17 cellular contexts compared by ENCODE assay signal in genomic region chr9:114960276-114960675, GRCh38. TPM values are rescaled to one million over a fixed set of nuclear protein-coding genes. Genes with fewer than 3 reads are reported as not detected.
DNase-seq lines count a peak whose midpoint lies in the region; ATAC-seq and TF ChIP-seq lines count a peak whose summit lies in the region.
"Had no signal": no experiment of that assay in that cellular context is flagged by ENCODE, and none has a peak within 500 bp of the region (broad histone marks: within the 10 kb centered on the region; RNA-seq: fewer than 3 reads in every experiment).

No MANE protein-coding gene starts in this region.

- ATAC-seq in activated CD8-positive, alpha-beta T cell treated with anti-CD3 and anti-CD28 coated beads for 36 hours: peak; percentile 38
- no peak for ATAC-seq in activated CD8-positive, alpha-beta T cell treated with anti-CD3 and anti-CD28 coated beads, Interleukin-2, amount 10 ng/mL, durations not matched to agents 7 days and 5 days
- ATAC-seq in activated naive CD8-positive, alpha-beta T cell treated with anti-CD3 and anti-CD28 coated beads, Interleukin-2, amount 50 U/mL, for 24 hours: no peak
- ATAC-seq in GM21723 (IDR thresholded peaks at IDR 0.05; ENCODE audit: unreplicated experiment): no peak
- ATAC-seq: A549 had no signal

- no peak for TF ChIP-seq CTCF in activated CD8-positive, alpha-beta T cell treated with anti-CD3 and anti-CD28 coated beads for 36 hours (IDR thresholded peaks at IDR 0.05)
- TF ChIP-seq CTCF in HL-60 (IDR thresholded peaks at IDR 0.05; ENCODE audit: insufficient read depth, low read length): no peak

- CTCF ChIA-PET in activated CD8-positive, alpha-beta T cell treated with anti-CD3 and anti-CD28 coated beads for 36 hours (lab: Charles Lee): interaction anchor here (1.0 to 2.9 kb wide), 7 partner anchors 10 to 280 kb away, joined by 3 to 8 read pairs (median 3); no protein-coding TSS in a partner anchor
- CTCF ChIA-PET in activated CD8-positive, alpha-beta T cell treated with anti-CD3 and anti-CD28 coated beads, Interleukin-2, amount 10 ng/mL, durations not matched to agents 7 days and 5 days (lab: Charles Lee): interaction anchor here (0.9 to 1.9 kb wide), 6 partner anchors 11 to 280 kb away, joined by 3 to 8 read pairs (median 4); no protein-coding TSS in a partner anchor
- CTCF ChIA-PET in activated naive CD4-positive, alpha-beta T cell treated with anti-CD3 and anti-CD28 coated beads, Interleukin-2, amount 10 ng/mL, durations not matched to agents 7 days and 5 days (lab: Charles Lee): interaction anchor here (0.6 to 0.9 kb wide), 2 partner anchors 30 to 250 kb away, joined by 3 read pairs; partner anchors contain the start of gene TNFSF8

- no peaks in the 10 kb centered on the region for H3K27me3 ChIP-seq in HL-60 (ENCODE audit: insufficient read depth, poor library complexity, severe bottlenecking)
- H3K27me3 ChIP-seq: BE2C had no signal

- H3K4me1 Mint-ChIP-seq in activated CD8-positive, alpha-beta T cell treated with anti-CD3 and anti-CD28 coated beads for 36 hours (ENCODE audit: low read depth): peaks cover 47% of the 10 kb centered on the region
- H3K4me1 Mint-ChIP-seq in activated CD8-positive, alpha-beta T cell treated with anti-CD3 and anti-CD28 coated beads, Interleukin-2, amount 10 ng/mL, durations not matched to agents 7 days and 5 days (ENCODE audit: low read depth): peaks cover 50% of the 10 kb centered on the region
- H3K4me1 Mint-ChIP-seq in activated naive CD4-positive, alpha-beta T cell treated with anti-CD3 and anti-CD28 coated beads, Interleukin-2, amount 50 U/mL, for 24 hours: peaks cover 49% of the 10 kb centered on the region
- H3K4me1 Mint-ChIP-seq in activated naive CD4-positive, alpha-beta T cell treated with anti-CD3 and anti-CD28 coated beads, Interleukin-2, amount 10 ng/mL, durations not matched to agents 7 days and 5 days: peaks cover 43% of the 10 kb centered on the region
- peaks cover 56% of the 10 kb centered on the region for H3K4me1 Mint-ChIP-seq in activated naive CD8-positive, alpha-beta T cell treated with anti-CD3 and anti-CD28 coated beads, Interleukin-2, amount 50 U/mL, for 24 hours

- no peak overlapping the region for H3K4me3 ChIP-seq in HL-60 (replicated peaks; ENCODE audit: insufficient read depth, low read length)
- H3K4me3 ChIP-seq: A549, HAP-1 had no signal

- peaks cover 49% of the 10 kb centered on the region for H3K9me3 Mint-ChIP-seq in activated CD8-positive, alpha-beta T cell treated with anti-CD3 and anti-CD28 coated beads for 36 hours
- H3K9me3 Mint-ChIP-seq in activated CD8-positive, alpha-beta T cell treated with anti-CD3 and anti-CD28 coated beads, Interleukin-2, amount 10 ng/mL, durations not matched to agents 7 days and 5 days (ENCODE audit: insufficient read depth): peaks cover 40% of the 10 kb centered on the region
- peaks cover 26% of the 10 kb centered on the region for H3K9me3 Mint-ChIP-seq in activated naive CD4-positive, alpha-beta T cell treated with anti-CD3 and anti-CD28 coated beads, Interleukin-2, amount 50 U/mL, for 24 hours
- H3K9me3 Mint-ChIP-seq in activated naive CD4-positive, alpha-beta T cell treated with anti-CD3 and anti-CD28 coated beads, Interleukin-2, amount 10 ng/mL, durations not matched to agents 7 days and 5 days: peaks cover 43% of the 10 kb centered on the region
- H3K9me3 Mint-ChIP-seq in activated naive CD8-positive, alpha-beta T cell treated with anti-CD3 and anti-CD28 coated beads, Interleukin-2, amount 50 U/mL, for 24 hours: peaks cover 40% of the 10 kb centered on the region

- H3K27me3 Mint-ChIP-seq in activated CD8-positive, alpha-beta T cell treated with anti-CD3 and anti-CD28 coated beads for 36 hours: no peaks in the 10 kb centered on the region
- H3K27me3 Mint-ChIP-seq in activated CD8-positive, alpha-beta T cell treated with anti-CD3 and anti-CD28 coated beads, Interleukin-2, amount 10 ng/mL, durations not matched to agents 7 days and 5 days (ENCODE audit: low read depth): no peaks in the 10 kb centered on the region
- H3K27me3 Mint-ChIP-seq in activated naive CD4-positive, alpha-beta T cell treated with anti-CD3 and anti-CD28 coated beads, Interleukin-2, amount 50 U/mL, for 24 hours: no peaks in the 10 kb centered on the region
- H3K27me3 Mint-ChIP-seq in activated naive CD4-positive, alpha-beta T cell treated with anti-CD3 and anti-CD28 coated beads, Interleukin-2, amount 10 ng/mL, durations not matched to agents 7 days and 5 days: no peaks in the 10 kb centered on the region
- peaks cover under 1% of the 10 kb centered on the region for H3K27me3 Mint-ChIP-seq in activated naive CD8-positive, alpha-beta T cell treated with anti-CD3 and anti-CD28 coated beads, Interleukin-2, amount 50 U/mL, for 24 hours

- intact Hi-C loops in activated CD8-positive, alpha-beta T cell treated with anti-CD3 and anti-CD28 coated beads for 36 hours (cut with micrococcal nuclease): no loop called here

- no peak overlapping the region for H3K4me3 Mint-ChIP-seq in activated CD8-positive, alpha-beta T cell treated with anti-CD3 and anti-CD28 coated beads for 36 hours
- H3K4me3 Mint-ChIP-seq in activated CD8-positive, alpha-beta T cell treated with anti-CD3 and anti-CD28 coated beads, Interleukin-2, amount 10 ng/mL, durations not matched to agents 7 days and 5 days: no peak overlapping the region
- peak overlapping the region; percentile 37 for H3K4me3 Mint-ChIP-seq in activated naive CD4-positive, alpha-beta T cell treated with anti-CD3 and anti-CD28 coated beads, Interleukin-2, amount 50 U/mL, for 24 hours
- H3K4me3 Mint-ChIP-seq in activated naive CD4-positive, alpha-beta T cell treated with anti-CD3 and anti-CD28 coated beads, Interleukin-2, amount 10 ng/mL, durations not matched to agents 7 days and 5 days: no peak overlapping the region
- H3K4me3 Mint-ChIP-seq in activated naive CD8-positive, alpha-beta T cell treated with anti-CD3 and anti-CD28 coated beads, Interleukin-2, amount 50 U/mL, for 24 hours: no peak overlapping the region
- H3K4me3 Mint-ChIP-seq: CD8-positive, alpha-beta memory T cell had no signal

- DNase-seq in activated CD8-positive, alpha-beta T cell treated with anti-CD3 and anti-CD28 coated beads for 36 hours: no peak
- no peak for DNase-seq in activated CD8-positive, alpha-beta T cell treated with anti-CD3 and anti-CD28 coated beads, Interleukin-2, amount 10 ng/mL, durations not matched to agents 7 days and 5 days
- DNase-seq in activated naive CD4-positive, alpha-beta T cell treated with anti-CD3 and anti-CD28 coated beads, Interleukin-2, amount 10 ng/mL, durations not matched to agents 7 days and 5 days: no peak
- DNase-seq in HL-60 (ENCODE audit: low read depth in 1 of 2, low spot score in 1 of 2) (no peak), germinal center (ENCODE audit: low spot score) (no peak)
- no peak for DNase-seq in activated naive CD8-positive, alpha-beta T cell treated with anti-CD3 and anti-CD28 coated beads, Interleukin-2, amount 50 U/mL, for 24 hours
- DNase-seq: BE2C; Caco-2; CD8-positive, alpha-beta memory T cell; DND-41; GDM1 had no signal

- H3K27ac ChIP-seq in HL-60 (replicated peaks): peak overlapping the region; percentile 84; the same call in 1 of the 2 replicates
- H3K27ac ChIP-seq: A549 had no signal

- peaks cover 35% of the 10 kb centered on the region for H3K36me3 Mint-ChIP-seq in activated CD8-positive, alpha-beta T cell treated with anti-CD3 and anti-CD28 coated beads for 36 hours (ENCODE audit: low read depth)
- H3K36me3 Mint-ChIP-seq in activated CD8-positive, alpha-beta T cell treated with anti-CD3 and anti-CD28 coated beads, Interleukin-2, amount 10 ng/mL, durations not matched to agents 7 days and 5 days (ENCODE audit: low read depth): peaks cover 74% of the 10 kb centered on the region
- peaks cover 15% of the 10 kb centered on the region for H3K36me3 Mint-ChIP-seq in activated naive CD4-positive, alpha-beta T cell treated with anti-CD3 and anti-CD28 coated beads, Interleukin-2, amount 50 U/mL, for 24 hours
- H3K36me3 Mint-ChIP-seq in activated naive CD4-positive, alpha-beta T cell treated with anti-CD3 and anti-CD28 coated beads, Interleukin-2, amount 10 ng/mL, durations not matched to agents 7 days and 5 days: peaks cover 47% of the 10 kb centered on the region
- H3K36me3 Mint-ChIP-seq in activated naive CD8-positive, alpha-beta T cell treated with anti-CD3 and anti-CD28 coated beads, Interleukin-2, amount 50 U/mL, for 24 hours (ENCODE audit: low read depth): peaks cover 31% of the 10 kb centered on the region

- H3K27ac Mint-ChIP-seq in activated CD8-positive, alpha-beta T cell treated with anti-CD3 and anti-CD28 coated beads for 36 hours: peak overlapping the region; percentile 82
- no peak overlapping the region for H3K27ac Mint-ChIP-seq in activated CD8-positive, alpha-beta T cell treated with anti-CD3 and anti-CD28 coated beads, Interleukin-2, amount 10 ng/mL, durations not matched to agents 7 days and 5 days
- H3K27ac Mint-ChIP-seq in activated naive CD4-positive, alpha-beta T cell treated with anti-CD3 and anti-CD28 coated beads, Interleukin-2, amount 50 U/mL, for 24 hours: peak overlapping the region; percentile 19
- no peak overlapping the region for H3K27ac Mint-ChIP-seq in activated naive CD4-positive, alpha-beta T cell treated with anti-CD3 and anti-CD28 coated beads, Interleukin-2, amount 10 ng/mL, durations not matched to agents 7 days and 5 days
- peak overlapping the region; percentile 96 for H3K27ac Mint-ChIP-seq in activated naive CD8-positive, alpha-beta T cell treated with anti-CD3 and anti-CD28 coated beads, Interleukin-2, amount 50 U/mL, for 24 hours
- H3K27ac Mint-ChIP-seq: CD8-positive, alpha-beta memory T cell had no signal

- POLR2A ChIA-PET in activated CD8-positive, alpha-beta T cell treated with anti-CD3 and anti-CD28 coated beads for 36 hours (lab: Charles Lee): interaction anchor here (0.6 to 1.7 kb wide), 6 partner anchors 14 to 53 kb away, joined by 3 to 5 read pairs (median 3); partner anchors contain the start of gene TNFSF8
- POLR2A ChIA-PET in activated CD8-positive, alpha-beta T cell treated with anti-CD3 and anti-CD28 coated beads, Interleukin-2, amount 10 ng/mL, durations not matched to agents 7 days and 5 days (lab: Charles Lee): interaction anchor here (0.9 to 1.7 kb wide), 2 partner anchors 29 to 40 kb away, joined by 3 to 10 read pairs; partner anchors contain the start of gene TNFSF8

RNA-seq across cellular contexts. Expression of gene TNFSF8, which starts 29.9 kb away (rescaled TPM):
- total RNA-seq in activated CD8-positive, alpha-beta T cell treated with anti-CD3 and anti-CD28 coated beads for 36 hours: 10 to 100 TPM; 21.7 to 23.9 TPM
- 10 to 100 TPM; 52.6 to 55.3 TPM for total RNA-seq in activated CD8-positive, alpha-beta T cell treated with anti-CD3 and anti-CD28 coated beads, Interleukin-2, amount 10 ng/mL, durations not matched to agents 7 days and 5 days
- total RNA-seq: H1, HT1080 had no signal

Comparison
In these comparisons a context has a peak if more than half of its experiments do, and no peak if none do; other contexts are left out.
1. H3K27ac Mint-ChIP-seq: peak in activated CD8-positive, alpha-beta T cell treated with anti-CD3 and anti-CD28 coated beads for 36 hours (single experiment), activated naive CD4-positive, alpha-beta T cell treated with anti-CD3 and anti-CD28 coated beads, Interleukin-2, amount 50 U/mL, for 24 hours (single experiment) and activated naive CD8-positive, alpha-beta T cell treated with anti-CD3 and anti-CD28 coated beads, Interleukin-2, amount 50 U/mL, for 24 hours (single experiment); none in activated CD8-positive, alpha-beta T cell treated with anti-CD3 and anti-CD28 coated beads, Interleukin-2, amount 10 ng/mL, durations not matched to agents 7 days and 5 days (single experiment) and activated naive CD4-positive, alpha-beta T cell treated with anti-CD3 and anti-CD28 coated beads, Interleukin-2, amount 10 ng/mL, durations not matched to agents 7 days and 5 days (single experiment).